8 cellular contexts compared by ENCODE assay signal in genomic region chr5:172658869-172659513, GRCh38. TPM values are rescaled to one million over a fixed set of nuclear protein-coding genes. Genes with fewer than 3 reads are reported as not detected.
DNase-seq lines count a peak whose midpoint lies in the region; ATAC-seq, FAIRE-seq and TF ChIP-seq lines count a peak whose summit lies in the region.

No MANE protein-coding gene starts in this region.

- ATAC-seq in GM21723 (IDR thresholded peaks at IDR 0.05; ENCODE audit: unreplicated experiment) (no peak), HG03460 (IDR thresholded peaks at IDR 0.05; ENCODE audit: unreplicated experiment) (no peak)

- H2AFZ ChIP-seq in ACC112 (ENCODE audit: low read length, unreplicated experiment) = peak overlapping the region; percentile 94

- H3K36me3 ChIP-seq in ACC112 (ENCODE audit: insufficient read depth, low read length) = no peaks in the 10 kb centered on the region

- peak overlapping the region; percentile 90 for H3K27ac Mint-ChIP-seq in neural crest cell (ENCODE audit: unreplicated experiment)

- no peaks in the 10 kb centered on the region for H3K9me3 Mint-ChIP-seq in neural crest cell

- H3K36me3 Mint-ChIP-seq in neural crest cell (ENCODE audit: low read depth) = no peaks in the 10 kb centered on the region

- H3K79me2 ChIP-seq in ACC112 (ENCODE audit: control insufficient read depth, insufficient read depth, low read length, unreplicated experiment) = no peaks in the 10 kb centered on the region

- no peaks in the 10 kb centered on the region for H3K27me3 Mint-ChIP-seq in neural crest cell (ENCODE audit: low read depth)

- TF ChIP-seq CTCF in fibroblast of villous mesenchyme (IDR thresholded peaks at IDR 0.05; ENCODE audit: insufficient read depth, low read depth, low read length) = no peak
- TF ChIP-seq CTCF in neural crest cell (conservative IDR thresholded peaks at IDR 0.05) = no peak

- H3K27ac ChIP-seq in ACC112 (ENCODE audit: low read depth, low read length) = no peak overlapping the region

- peak; percentile 37 for DNase-seq in RPMI8226
- DNase-seq in fibroblast of villous mesenchyme (ENCODE audit: low read depth) = peak; percentile 13
- DNase-seq in neural crest cell (ENCODE audit: low read depth, low spot score) = no peak
- DNase-seq in activated effector memory CD4-positive, alpha-beta T cell treated with Interleukin-2 at 50 U/mL for 16 hours = no peak
- no peak for DNase-seq in RCC 7860 (ENCODE audit: low spot score)

- H3K4me3 Mint-ChIP-seq in neural crest cell = no peak overlapping the region

- H3K4me3 ChIP-seq in ACC112 (ENCODE audit: low read depth, low read length) (no peak overlapping the region), fibroblast of villous mesenchyme (ENCODE audit: low read depth, low read length) (no peak overlapping the region)

- FAIRE-seq in RCC 7860 (lab: Jason Lieb, UNC) = no peak

- peaks cover 18% of the 10 kb centered on the region for H3K4me1 ChIP-seq in ACC112 (ENCODE audit: control insufficient read depth, insufficient read depth, low read length, unreplicated experiment)

- H3K4me1 Mint-ChIP-seq in neural crest cell = peaks cover 53% of the 10 kb centered on the region

- no peaks in the 10 kb centered on the region for H3K27me3 ChIP-seq in ACC112 (ENCODE audit: insufficient read depth, low read length)

RNA-seq across cellular contexts. Expression of gene NEURL1B, which starts 17.9 kb away (rescaled TPM):
- 2.9 and 4.3 TPM in 2 replicates for total RNA-seq in fibroblast of villous mesenchyme
- total RNA-seq in neural crest cell = 5.7 and 6.1 TPM in 2 replicates

Comparison
In these comparisons a context has a peak if more than half of its experiments do, and no peak if none do; other contexts are left out.
1. DNase-seq: peak in RPMI8226 (single experiment) and fibroblast of villous mesenchyme (single experiment); none in neural crest cell (single experiment), activated effector memory CD4-positive, alpha-beta T cell treated with Interleukin-2 at 50 U/mL for 16 hours (single experiment) and RCC 7860 (single experiment).